ENCODE assay signal across 8 cellular contexts in genomic region chr9:32572900-32573523, GRCh38. TPM values are rescaled to one million over a fixed set of nuclear protein-coding genes. Genes with fewer than 3 reads are reported as not detected.
A peak's percentile ranks its signal among the peaks of the same experiment; 100 is the strongest.
DNase-seq lines count a peak whose midpoint lies in the region; ATAC-seq and TF ChIP-seq lines count a peak whose summit lies in the region.

NDUFB6 (minus strand) TSS chr9:32573159; CDS start chr9:32573060, 99 bp downstream.

- TF ChIP-seq CTCF in GM12864 (IDR thresholded peaks at IDR 0.05; ENCODE audit: low read depth, low read length, missing control alignments) (no peak), parathyroid adenoma (IDR thresholded peaks at IDR 0.05) (no peak), tibial nerve (IDR thresholded peaks at IDR 0.05) (no peak)

- H3K4me3 ChIP-seq in GM12864 (ENCODE audit: low read depth, low read length) (peak within 1 kb of the TSS; percentile 54), parathyroid adenoma (ENCODE audit: low read depth, low read length) (peak within 1 kb of the TSS; percentile 86), tibial nerve (peak within 1 kb of the TSS; percentile 63 to 94 (median 77))

- peak within 1 kb of the TSS; percentile 69 for H3K4me2 ChIP-seq in parathyroid adenoma (ENCODE audit: low read length)

- peak; percentile 45 to 77 for TF ChIP-seq POLR2A in tibial nerve (IDR thresholded peaks at IDR 0.05)

- TF ChIP-seq EP300 in tibial nerve (IDR thresholded peaks at IDR 0.05): peak; percentile 62 to 94

- ATAC-seq in HG02759 (IDR thresholded peaks at IDR 0.05; ENCODE audit: unreplicated experiment): peak; percentile 84
- peak; percentile 97 for ATAC-seq in Right ventricle myocardium inferior

- 0 to 1% methylated on average over 24 to 35 of the region's 36 CpGs for WGBS in tibial nerve, 2 donors

- H3K27me3 ChIP-seq in parathyroid adenoma (ENCODE audit: control insufficient read depth, insufficient read depth, low read length): no peaks in the 10 kb centered on the region
- H3K27me3 ChIP-seq in tibial nerve: no peaks in the 10 kb centered on the region

- H3K36me3 ChIP-seq in parathyroid adenoma (ENCODE audit: control insufficient read depth, insufficient read depth, low read length) (no peaks in the 10 kb centered on the region), tibial nerve (peaks cover 0 to 21% (median 0%) of the 10 kb centered on the region in 3 donors)

- intact Hi-C loops in Right ventricle myocardium inferior (cut with DNase I): loop anchor here (1.0 to 2.0 kb wide), 3 partner anchors 22 to 189 kb away; partner anchors contain the start of genes ACO1 and RIGI

- DNase-seq in GM12864 (ENCODE audit: low read depth): peak; percentile 92
- peak; percentile 80 to 90 (median 81) for DNase-seq in NCI-H1417 (lab: John Stamatoyannopoulos, UW)
- peak; percentile 75 to 90 for DNase-seq in SW 1271 (lab: John Stamatoyannopoulos, UW)
- peak; percentile 86 for DNase-seq in activated naive CD8-positive, alpha-beta T cell treated with anti-CD3 and anti-CD28 coated beads, Interleukin-2, amount 50 U/mL, for 16 hours (ENCODE audit: low read depth, low spot score)
- peak; percentile 98 for DNase-seq in Right ventricle myocardium inferior (ENCODE audit: missing footprints)
- peak; percentile 75 to 88 for DNase-seq in tibial nerve (ENCODE audit: low spot score in 2 of 2)

- peaks cover 9% of the 10 kb centered on the region for H3K79me2 ChIP-seq in parathyroid adenoma

- H3K4me1 ChIP-seq in parathyroid adenoma (peaks cover 5% of the 10 kb centered on the region), tibial nerve (peaks cover 0 to 34% (median 12%) of the 10 kb centered on the region in 4 donors)

- H3K27ac ChIP-seq in parathyroid adenoma (peak within 1 kb of the TSS; percentile 80), tibial nerve (peak within 1 kb of the TSS; percentile 88 to 97 (median 92))

- H3K9me3 ChIP-seq in parathyroid adenoma (ENCODE audit: control insufficient read depth, low read length) (no peaks in the 10 kb centered on the region), tibial nerve (no peaks in the 10 kb centered on the region)

- H2AFZ ChIP-seq in parathyroid adenoma: peak within 1 kb of the TSS; percentile 85

- H3K9ac ChIP-seq in parathyroid adenoma: peak within 1 kb of the TSS; percentile 43

RNA-seq across cellular contexts. Expression of gene NDUFB6, which starts in this region (rescaled TPM):
- total RNA-seq in Right ventricle myocardium inferior: 192 TPM
- 10 to 100 TPM; 36.9 to 71.7 (median 56.7) TPM for total RNA-seq in tibial nerve

Comparison
In these comparisons a context has a peak if more than half of its experiments do, and no peak if none do; other contexts are left out.
1. Peak in every context shown above with its lines: DNase-seq, ATAC-seq, H3K4me3 ChIP-seq and H3K27ac ChIP-seq.